In the genomic region with DNA sequence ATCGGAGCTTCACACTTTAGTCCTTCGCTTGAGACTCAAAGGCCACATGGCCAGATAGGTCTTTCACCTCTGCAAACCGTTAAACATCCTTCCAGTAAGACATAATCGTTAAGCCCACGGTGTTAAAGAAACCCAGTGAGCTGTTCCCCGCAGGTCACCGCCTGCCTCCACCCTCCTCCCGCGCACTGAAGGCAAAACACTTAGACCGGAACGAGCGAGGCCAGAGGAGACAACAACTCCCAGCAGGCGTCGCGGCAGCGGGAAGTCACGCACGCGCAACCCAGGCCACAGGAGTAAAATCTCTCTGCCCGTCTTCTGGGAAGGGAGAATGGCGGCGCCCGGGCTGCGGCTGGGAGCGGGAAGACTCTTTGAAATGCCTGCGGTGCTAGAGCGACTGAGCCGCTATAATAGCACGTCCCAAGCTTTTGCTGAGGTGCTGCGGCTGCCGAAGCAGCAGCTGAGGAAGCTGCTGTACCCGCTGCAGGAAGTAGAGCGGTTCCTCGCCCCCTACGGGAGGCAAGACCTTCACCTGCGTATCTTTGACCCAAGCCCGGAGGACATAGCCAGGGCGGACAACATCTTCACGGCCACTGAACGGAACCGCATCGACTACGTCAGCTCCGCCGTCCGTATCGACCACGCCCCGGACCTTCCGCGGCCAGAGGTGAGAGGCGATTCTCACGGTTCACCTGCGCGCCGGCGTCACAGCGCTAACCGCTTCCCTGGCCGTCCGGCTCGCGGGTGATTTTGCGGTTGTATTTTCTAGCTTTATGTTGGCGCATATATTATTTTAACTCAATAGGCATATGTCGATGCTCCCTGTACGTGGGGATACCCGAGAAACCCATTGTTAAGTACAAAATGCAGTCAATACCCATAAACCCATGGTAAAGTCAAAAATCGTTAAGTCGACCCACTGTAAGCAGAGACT, we compare ENCODE assay signal across 8 cellular contexts. TPM values are rescaled to one million over a fixed set of nuclear protein-coding genes. Genes with fewer than 3 reads are reported as not detected.
A peak's percentile ranks its signal among the peaks of the same experiment; 100 is the strongest.
DNase-seq lines count a peak whose midpoint lies in the region; TF ChIP-seq lines count a peak whose summit lies in the region.

TSS of gene GTPBP8 (plus strand) at position 313 of the 931 bp plus-strand sequence. CDS start at position 329, 16 bp downstream.

- peaks cover 28% of the 10 kb centered on the region for H3K4me1 Mint-ChIP-seq in neural crest cell

- no peaks in the 10 kb centered on the region for H3K36me3 Mint-ChIP-seq in neural crest cell (ENCODE audit: low read depth)

- H3K27ac Mint-ChIP-seq in neural crest cell (ENCODE audit: unreplicated experiment): peak within 1 kb of the TSS; percentile 79

- peaks cover 5% of the 10 kb centered on the region for H3K27me3 Mint-ChIP-seq in neural crest cell (ENCODE audit: low read depth)

- H3K9me2 ChIP-seq in MM.1S (replicated peaks; ENCODE audit: insufficient read depth, low read length): no peaks in the 10 kb centered on the region

- in situ Hi-C loops in HAP-1 (cut with MboI; ENCODE audit: low sequenced_read_pairs): no loop called here

- peaks cover 7% of the 10 kb centered on the region; the same call in 1 of the 2 replicates for H3F3A ChIP-seq in MM.1S (ENCODE audit: insufficient read depth, low read length)

- H3K4me3 ChIP-seq in HAP-1 (peak within 1 kb of the TSS; percentile 59), MM.1S (ENCODE audit: low read length) (peak within 1 kb of the TSS; percentile 69), foreskin fibroblast (ENCODE audit: low read depth in 1 of 2, low read length in 2 of 2) (peak within 1 kb of the TSS; percentile 72 to 99), stomach smooth muscle (ENCODE audit: low read length in 2 of 2) (peak within 1 kb of the TSS; percentile 92 to 98)

- H3K4me2 ChIP-seq in MM.1S (ENCODE audit: low read depth, low read length): peak within 1 kb of the TSS; percentile 84

- H4K20me1 ChIP-seq in MM.1S (ENCODE audit: insufficient read depth, low read length): no peaks in the 10 kb centered on the region

- TF ChIP-seq CTCF in MM.1S (IDR thresholded peaks at IDR 0.05; ENCODE audit: low read length) (no peak), foreskin fibroblast (IDR thresholded peaks at IDR 0.05; ENCODE audit: low read depth, low read length) (no peak), neural crest cell (conservative IDR thresholded peaks at IDR 0.05) (peak; percentile 20)

- peak within 1 kb of the TSS; percentile 97 for H3K4me3 Mint-ChIP-seq in neural crest cell

- H2AFZ ChIP-seq in MM.1S (ENCODE audit: low read length): peak within 1 kb of the TSS; percentile 71

- H3K79me2 ChIP-seq in MM.1S (ENCODE audit: low read length): peaks cover 38% of the 10 kb centered on the region

- H3K27ac ChIP-seq in MM.1S (ENCODE audit: low read length): peak within 1 kb of the TSS; percentile 96
- peak within 1 kb of the TSS; percentile 83 for H3K27ac ChIP-seq in stomach smooth muscle (ENCODE audit: low read length)

- peaks cover 4% of the 10 kb centered on the region; the same call in 1 of the 2 replicates for H3K4me1 ChIP-seq in ES-I3 (ENCODE audit: insufficient read depth, low read length)
- H3K4me1 ChIP-seq in HAP-1: peaks cover 19% of the 10 kb centered on the region
- H3K4me1 ChIP-seq in MM.1S (ENCODE audit: low read length): peaks cover 10% of the 10 kb centered on the region
- no peaks in the 10 kb centered on the region for H3K4me1 ChIP-seq in stomach smooth muscle (ENCODE audit: control insufficient read depth, insufficient read depth, low read length)

- DNase-seq in HAP-1 (ENCODE audit: low spot score in 2 of 2): peak; percentile 86 to 93
- DNase-seq in MM.1S: peak; percentile 95
- DNase-seq in SIG-M5 (lab: John Stamatoyannopoulos, UW): peak; percentile 51
- peak; percentile 77 for DNase-seq in activated gamma-delta T cell treated with Interleukin-2 at 50 U/mL for 16 hours
- peak; percentile 83 to 95 for DNase-seq in foreskin fibroblast
- peak; percentile 85 for DNase-seq in neural crest cell (ENCODE audit: low read depth, low spot score)

- H3K9me3 Mint-ChIP-seq in neural crest cell: no peaks in the 10 kb centered on the region

- no peaks in the 10 kb centered on the region for H3K9me3 ChIP-seq in ES-I3 (ENCODE audit: control insufficient read depth, insufficient read depth, low read length)
- no peaks in the 10 kb centered on the region for H3K9me3 ChIP-seq in HAP-1
- H3K9me3 ChIP-seq in MM.1S (replicated peaks; ENCODE audit: insufficient read depth, low read length): no peaks in the 10 kb centered on the region
- H3K9me3 ChIP-seq in stomach smooth muscle (ENCODE audit: control insufficient read depth in 2 of 2, low read length in 2 of 2): no peaks in the 10 kb centered on the region

- H3K36me3 ChIP-seq in ES-I3 (ENCODE audit: insufficient read depth, low read length) (no peaks in the 10 kb centered on the region), HAP-1 (replicated peaks) (no peaks in the 10 kb centered on the region), MM.1S (replicated peaks; ENCODE audit: insufficient read depth, low read length) (no peaks in the 10 kb centered on the region), stomach smooth muscle (ENCODE audit: control insufficient read depth in 2 of 2, insufficient read depth in 2 of 2, low read length in 2 of 2) (no peaks in the 10 kb centered on the region)

- H3K9ac ChIP-seq in ES-I3 (ENCODE audit: low read depth, low read length) (peak within 1 kb of the TSS; percentile 94), MM.1S (ENCODE audit: low read length) (peak within 1 kb of the TSS; percentile 91), stomach smooth muscle (ENCODE audit: low read length in 2 of 2) (peak within 1 kb of the TSS; percentile 96 to 97)

- H3K27me3 ChIP-seq in HAP-1 (ENCODE audit: low read depth): no peaks in the 10 kb centered on the region
- no peaks in the 10 kb centered on the region for H3K27me3 ChIP-seq in MM.1S (replicated peaks; ENCODE audit: insufficient read depth, low read length)
- H3K27me3 ChIP-seq in stomach smooth muscle (ENCODE audit: control insufficient read depth in 1 of 2, insufficient read depth in 2 of 2, low read length in 2 of 2): no peaks in the 10 kb centered on the region

RNA-seq across cellular contexts. Expression of gene GTPBP8, which starts in this region (rescaled TPM):
- total RNA-seq in neural crest cell: 26.7 and 28.1 TPM in 2 replicates

Comparison
In these comparisons a context has a peak if more than half of its experiments do, and no peak if none do; other contexts are left out.
1. Peak in every context shown above with its lines: DNase-seq, H3K4me3 ChIP-seq and H3K27ac ChIP-seq.